Comparison of ENCODE assay signal across 25 cellular contexts in the genomic region with DNA sequence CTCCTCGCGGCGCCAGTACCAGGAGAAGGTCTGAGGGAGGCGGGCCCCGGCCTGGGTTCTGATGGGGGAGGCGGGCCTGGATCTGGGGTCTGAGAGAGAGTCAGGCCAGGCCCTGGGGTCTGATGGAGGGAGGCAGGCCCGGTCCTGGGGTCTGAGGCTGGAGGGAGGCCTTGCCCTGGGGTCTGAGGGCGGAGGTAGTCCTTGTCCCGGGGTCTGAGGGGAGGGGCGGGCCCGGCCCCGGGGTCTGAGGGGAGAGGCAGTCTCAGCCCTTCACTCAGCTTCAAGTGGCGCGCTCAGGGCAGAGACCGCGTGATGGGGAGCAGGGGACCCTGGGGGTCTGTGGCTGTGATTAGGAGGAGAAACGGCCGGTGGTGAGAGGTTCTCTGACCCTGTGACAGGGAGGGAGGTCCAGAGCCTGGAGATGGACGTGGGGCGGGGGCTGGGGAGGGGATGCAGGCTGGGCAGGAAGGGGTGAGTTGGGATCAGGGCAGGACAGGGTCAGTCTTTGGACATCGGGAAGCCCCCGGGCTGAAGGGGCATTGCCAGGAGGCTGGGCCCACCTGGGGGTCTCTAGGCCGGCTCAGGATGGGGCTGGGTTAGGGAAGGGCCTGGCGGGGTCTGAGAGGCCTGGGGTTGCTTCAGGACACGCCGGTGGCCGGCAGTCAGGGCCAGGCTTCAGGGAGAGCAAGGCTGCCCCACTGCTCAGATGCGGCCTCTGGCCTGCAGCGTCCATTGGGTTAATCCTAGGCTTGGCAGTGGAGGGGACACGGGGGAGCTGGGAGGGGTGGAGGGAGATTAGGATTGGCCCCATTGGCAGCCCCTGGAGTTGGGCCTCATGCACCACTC. TPM values are rescaled to one million over a fixed set of nuclear protein-coding genes. Genes with fewer than 3 reads are reported as not detected.
DNase-seq lines count a peak whose midpoint lies in the region; ATAC-seq and TF ChIP-seq lines count a peak whose summit lies in the region.
"Had no signal": no experiment of that assay in that cellular context is flagged by ENCODE, and none has a peak within 500 bp of the region (broad histone marks: within the 10 kb centered on the region; RNA-seq: fewer than 3 reads in every experiment).

No MANE protein-coding gene starts in this region.

- BruUV-seq in A673 (replicated peaks; lab: Mats Ljungman, UMichigan), result no TSS peak

- no peak overlapping the region for H2BK5ac ChIP-seq in mesenchymal stem cell (ENCODE audit: low read depth, low read length, poor library complexity, severe bottlenecking)

- 84% methylated on average over 28 of the region's 30 CpGs for WGBS in mesenchymal stem cell

- H3K4me3 ChIP-seq in A673 (ENCODE audit: low read depth, low read length, poor library complexity, severe bottlenecking) (no peak overlapping the region), HL-60 (replicated peaks; ENCODE audit: insufficient read depth, low read length) (no peak overlapping the region), mesenchymal stem cell (ENCODE audit: insufficient read depth in 1 of 2, low read depth in 1 of 2, low read length in 2 of 2) (no peak overlapping the region)
- H3K4me3 ChIP-seq: testis had no signal

- H3K27me3 ChIP-seq in A673 (replicated peaks; ENCODE audit: insufficient read depth, low read depth, low read length, poor library complexity), result no peaks in the 10 kb centered on the region
- no peaks in the 10 kb centered on the region for H3K27me3 ChIP-seq in HL-60 (ENCODE audit: insufficient read depth, poor library complexity, severe bottlenecking)
- no peaks in the 10 kb centered on the region for H3K27me3 ChIP-seq in mesenchymal stem cell (ENCODE audit: control insufficient read depth in 1 of 2, insufficient read depth in 1 of 2, low read length in 2 of 2)
- H3K27me3 ChIP-seq: testis had no signal

- H3K79me1 ChIP-seq in mesenchymal stem cell (replicated peaks; ENCODE audit: low read length, poor library complexity, severe bottlenecking), result peaks cover 1% of the 10 kb centered on the region

- no peak overlapping the region for H2AFZ ChIP-seq in mesenchymal stem cell (ENCODE audit: low read depth, low read length)

- no peaks in the 10 kb centered on the region for H3K9me3 ChIP-seq in A673 (ENCODE audit: low read depth, low read length, poor library complexity, severe bottlenecking)
- no peaks in the 10 kb centered on the region for H3K9me3 ChIP-seq in mesenchymal stem cell (ENCODE audit: control insufficient read depth, low read length)
- H3K9me3 ChIP-seq: spleen, testis had no signal

- H4K8ac ChIP-seq in mesenchymal stem cell (ENCODE audit: low read length), result no peak overlapping the region

- H2BK15ac ChIP-seq in mesenchymal stem cell (ENCODE audit: low read depth, poor library complexity, severe bottlenecking), result no peak overlapping the region

- H3K27ac Mint-ChIP-seq in dendritic cell treated with granulocyte-macrophage colony-stimulating factor and Interleukin-4, amounts not matched to agents 40 ng/mL and 50 ng/mL, for 4 days, result peak overlapping the region; percentile 74
- H3K27ac Mint-ChIP-seq: activated naive CD4-positive, alpha-beta T cell treated with anti-CD3 and anti-CD28 coated beads, Interleukin-2, amount 10 ng/mL, durations not matched to agents 7 days and 5 days; activated T-cell treated with anti-CD3 and anti-CD28 coated beads, Interleukin-2, amount 50 U/mL, for 72 hours; HFFc6; stimulated activated memory B cell treated with anti-CD40 and anti-IgM and Interleukin-4, amounts not matched to agents 10 μg/mL and 1 μg/mL and 100 μg/mL, for 72 hours had no signal

- POLR2A ChIA-PET in A673 (lab: Charles Lee; ENCODE audit: low non-redundant PET), result no interaction called here

- no peaks in the 10 kb centered on the region for H3K36me3 Mint-ChIP-seq in dendritic cell treated with granulocyte-macrophage colony-stimulating factor and Interleukin-4, amounts not matched to agents 40 ng/mL and 50 ng/mL, for 4 days (ENCODE audit: low read depth)
- H3K36me3 Mint-ChIP-seq: naive B cell had no signal

- peak overlapping the region; percentile 4 for H3K4me3 Mint-ChIP-seq in dendritic cell treated with granulocyte-macrophage colony-stimulating factor and Interleukin-4, amounts not matched to agents 40 ng/mL and 50 ng/mL, for 4 days
- H3K4me3 Mint-ChIP-seq: activated naive CD4-positive, alpha-beta T cell treated with anti-CD3 and anti-CD28 coated beads, Interleukin-2, amount 10 ng/mL, durations not matched to agents 7 days and 5 days; central memory CD8-positive, alpha-beta T cell; HFFc6; stimulated activated memory B cell treated with anti-CD40 and anti-IgM and Interleukin-4, amounts not matched to agents 10 μg/mL and 1 μg/mL and 100 μg/mL, for 72 hours had no signal

- DNase-seq in A673 (ENCODE audit: low spot score) (no peak), HL-60 (ENCODE audit: low read depth in 1 of 2, low spot score in 1 of 2) (no peak), mesenchymal stem cell (no peak), SHP77 treated with DMSO at 0.1 percent for 48 hours (lab: John Stamatoyannopoulos, UW) (no peak), NCI-H524 treated with DMSO at 0.1 percent for 48 hours (lab: John Stamatoyannopoulos, UW) (no peak)
- DNase-seq: activated naive CD4-positive, alpha-beta T cell treated with anti-CD3 and anti-CD28 coated beads, Interleukin-2, amount 10 ng/mL, durations not matched to agents 7 days and 5 days; activated T-cell treated with anti-CD3 and anti-CD28 coated beads, Interleukin-2, amount 50 U/mL, for 72 hours; CD4-positive, alpha-beta memory T cell; DMS153; HFFc6; IMR-90; naive B cell; NCI-H1105; NCI-H2227 treated with DMSO at 0.1 percent for 48 hours; SIG-M5; stimulated activated CD4-positive, alpha-beta T cell treated with anti-CD3 and anti-CD28 coated beads, Interleukin-2, amount 100 ng/mL, for 48 hours; T-helper 1 cell; testis had no signal

- intact Hi-C loops in A673 (cut with micrococcal nuclease; ENCODE audit: unreplicated experiment), result no loop called here
- intact Hi-C loops in dendritic cell treated with granulocyte-macrophage colony-stimulating factor and Interleukin-4, amounts not matched to agents 40 ng/mL and 50 ng/mL, for 4 days (cut with micrococcal nuclease), result no loop called here

- H3K14ac ChIP-seq in mesenchymal stem cell (ENCODE audit: low read length in 2 of 2), result no peak overlapping the region

- peaks cover 4% of the 10 kb centered on the region for H3K36me3 ChIP-seq in A673 (ENCODE audit: insufficient read depth, low read length, poor library complexity, severe bottlenecking)
- H3K36me3 ChIP-seq in mesenchymal stem cell (ENCODE audit: control insufficient read depth in 1 of 2, insufficient read depth in 2 of 2, low read depth in 1 of 2, low read length in 2 of 2), result peaks cover 0 to 9% of the 10 kb centered on the region in 2 experiments
- H3K36me3 ChIP-seq: spleen had no signal

- H2BK120ac ChIP-seq in mesenchymal stem cell (ENCODE audit: low read depth, low read length), result no peak overlapping the region

- H3K4me1 ChIP-seq in A673 (ENCODE audit: insufficient read depth, low read length, poor library complexity, severe bottlenecking) (peaks cover 33% of the 10 kb centered on the region), mesenchymal stem cell (ENCODE audit: control insufficient read depth, insufficient read depth, low read depth, low read length) (peaks cover 35% of the 10 kb centered on the region)

- no peak for TF ChIP-seq CTCF in A673 (conservative IDR thresholded peaks at IDR 0.05; ENCODE audit: low read depth, low read length)
- no peak for TF ChIP-seq CTCF in HL-60 (IDR thresholded peaks at IDR 0.05; ENCODE audit: insufficient read depth, low read length)

- H3K4me2 ChIP-seq in mesenchymal stem cell (ENCODE audit: low read length, poor library complexity, severe bottlenecking), result no peak overlapping the region

- no peak overlapping the region for H2BK12ac ChIP-seq in mesenchymal stem cell (ENCODE audit: low read length in 2 of 2)

- no peak overlapping the region for H4K91ac ChIP-seq in mesenchymal stem cell (ENCODE audit: low read length)

- no peak overlapping the region for H3K4ac ChIP-seq in mesenchymal stem cell (ENCODE audit: low read depth in 1 of 2, low read length in 2 of 2)

- H3K27ac ChIP-seq in A673 (ENCODE audit: low read depth, low read length, poor library complexity, severe bottlenecking), result peak overlapping the region; percentile 84
- H3K27ac ChIP-seq in HL-60 (replicated peaks), result peak overlapping the region; percentile 59
- H3K27ac ChIP-seq in mesenchymal stem cell (ENCODE audit: low read length, poor library complexity, severe bottlenecking), result no peak overlapping the region
- H3K27ac ChIP-seq: testis had no signal

- no peak overlapping the region for H3K9ac ChIP-seq in mesenchymal stem cell (ENCODE audit: low read length)

- H3K4me1 Mint-ChIP-seq in dendritic cell treated with granulocyte-macrophage colony-stimulating factor and Interleukin-4, amounts not matched to agents 40 ng/mL and 50 ng/mL, for 4 days (ENCODE audit: low read depth), result peaks cover 14% of the 10 kb centered on the region

- no peak for ATAC-seq in GM19023 (IDR thresholded peaks at IDR 0.05; ENCODE audit: unreplicated experiment)
- ATAC-seq: activated T-cell treated with anti-CD3 and anti-CD28 coated beads, Interleukin-2, amount 50 U/mL, for 72 hours; stimulated activated memory B cell treated with anti-CD40 and anti-IgM and Interleukin-4, amounts not matched to agents 10 μg/mL and 1 μg/mL and 100 μg/mL, for 72 hours had no signal

- CTCF ChIA-PET in A673 (lab: Charles Lee), result no interaction called here

- no peaks in the 10 kb centered on the region for H3K9me3 Mint-ChIP-seq in dendritic cell treated with granulocyte-macrophage colony-stimulating factor and Interleukin-4, amounts not matched to agents 40 ng/mL and 50 ng/mL, for 4 days
- H3K9me3 Mint-ChIP-seq: activated T-cell treated with anti-CD3 and anti-CD28 coated beads, Interleukin-2, amount 50 U/mL, for 72 hours; CD4-positive, alpha-beta memory T cell; central memory CD8-positive, alpha-beta T cell; HFFc6; naive B cell had no signal

- H3K23ac ChIP-seq in mesenchymal stem cell (ENCODE audit: low read length in 2 of 2), result no peak overlapping the region

- H3K18ac ChIP-seq in mesenchymal stem cell (ENCODE audit: low read depth in 1 of 2, low read length in 2 of 2), result no peak overlapping the region

- peaks cover 28% of the 10 kb centered on the region for H3K27me3 Mint-ChIP-seq in dendritic cell treated with granulocyte-macrophage colony-stimulating factor and Interleukin-4, amounts not matched to agents 40 ng/mL and 50 ng/mL, for 4 days
- H3K27me3 Mint-ChIP-seq: activated naive CD4-positive, alpha-beta T cell treated with anti-CD3 and anti-CD28 coated beads, Interleukin-2, amount 10 ng/mL, durations not matched to agents 7 days and 5 days; CD4-positive, alpha-beta memory T cell; central memory CD8-positive, alpha-beta T cell; naive B cell; stimulated activated memory B cell treated with anti-CD40 and anti-IgM and Interleukin-4, amounts not matched to agents 10 μg/mL and 1 μg/mL and 100 μg/mL, for 72 hours had no signal

- H2AK5ac ChIP-seq in mesenchymal stem cell (ENCODE audit: low read length, severe bottlenecking), result peak overlapping the region; percentile 7

RNA-seq across cellular contexts. Expression of a gene that starts 18.7 kb away (rescaled TPM):
- 13.1 and 15.7 TPM in 2 replicates for total RNA-seq in A673 (2021)
- 2.0 TPM for polyA plus RNA-seq in mesenchymal stem cell (2013, experiment 1 of 2)
- 2.1 TPM for polyA plus RNA-seq in mesenchymal stem cell (2013, experiment 2 of 2)
- polyA plus RNA-seq: CD4-positive, alpha-beta memory T cell had no signal

RNA-seq across cellular contexts. Expression of a gene that starts 25.0 kb away (rescaled TPM):
- total RNA-seq in A673 (2021), result 100 and 107 TPM in 2 replicates
- 24.9 TPM for polyA plus RNA-seq in mesenchymal stem cell (2013, experiment 1 of 2)
- 23.7 TPM for polyA plus RNA-seq in mesenchymal stem cell (2013, experiment 2 of 2)

RNA-seq across cellular contexts. Expression of a gene that starts 31.3 kb away (rescaled TPM):
- total RNA-seq in A673 (2021), result 0.19 and 0.57 TPM in 2 replicates
- 0.04 TPM for polyA plus RNA-seq in mesenchymal stem cell (2013, experiment 1 of 2)
- 0.07 TPM for polyA plus RNA-seq in mesenchymal stem cell (2013, experiment 2 of 2)
- total RNA-seq: activated CD8-positive, alpha-beta memory T cell treated with anti-CD3 and anti-CD28 coated beads for 36 hours; activated T-cell treated with anti-CD3 and anti-CD28 coated beads, Interleukin-2, amount 50 U/mL, for 72 hours; IMR-90; osteoblast had no signal
- polyA plus RNA-seq: CD4-positive, alpha-beta memory T cell had no signal

RNA-seq across cellular contexts. Expression of a gene that starts 36.0 kb away (rescaled TPM):
- 865 TPM in 2 replicates for total RNA-seq in A673 (2021)
- polyA plus RNA-seq in mesenchymal stem cell (2013, experiment 1 of 2), result 617 TPM
- polyA plus RNA-seq in mesenchymal stem cell (2013, experiment 2 of 2), result 607 TPM

RNA-seq across cellular contexts. Expression of a gene that starts 54.6 kb away (rescaled TPM):
- total RNA-seq in A673 (2021), result 90.2 and 93.3 TPM in 2 replicates
- 41.9 TPM for polyA plus RNA-seq in mesenchymal stem cell (2013, experiment 1 of 2)
- polyA plus RNA-seq in mesenchymal stem cell (2013, experiment 2 of 2), result 43.6 TPM
